In genomic region chr17:45812102-45812501, GRCh38 we compare ENCODE assay signal across 1 cellular context.
TF ChIP-seq lines count a peak whose summit lies in the region.

No MANE protein-coding gene starts in this region.

TF ChIP-seq in HCT116, 20 proteins besides CTCF, POLR2A, EP300 and RAD21 (continued from another document):
- no peak for TF ChIP-seq TCF7L2 (IDR thresholded peaks at IDR 0.05; ENCODE audit: borderline replicate concordance, extremely low read depth, insufficient read depth, insufficient read length)
- no peak for TF ChIP-seq ZFX (IDR thresholded peaks at IDR 0.05)
- no peak for TF ChIP-seq EZH2 (IDR thresholded peaks at IDR 0.05)
- no peak for TF ChIP-seq EZH2phosphoT487 (IDR thresholded peaks at IDR 0.05; ENCODE audit: borderline replicate concordance)
- no peak for TF ChIP-seq YY1 (IDR thresholded peaks at IDR 0.05; ENCODE audit: extremely low read depth, insufficient replicate concordance, low read depth, low read length)
- no peak for TF ChIP-seq JUND (IDR thresholded peaks at IDR 0.05)
- TF ChIP-seq POLR2AphosphoS5 (IDR thresholded peaks at IDR 0.05; ENCODE audit: low read depth, low read length), result no peak
- no peak for TF ChIP-seq MAX (IDR thresholded peaks at IDR 0.05)
- TF ChIP-seq SRF (IDR thresholded peaks at IDR 0.05; ENCODE audit: low read depth), result no peak
- TF ChIP-seq ATF3 (IDR thresholded peaks at IDR 0.05), result no peak
